ENCODE assay signal across 1 cellular context in genomic region chr22:41589260-41589600, GRCh38.
TF ChIP-seq lines count a peak whose summit lies in the region.

No MANE protein-coding gene starts in this region.

TF ChIP-seq in endothelial cell of umbilical vein, 7 proteins besides CTCF, POLR2A, EP300 and RAD21:
- TF ChIP-seq POLR2AphosphoS5 (IDR thresholded peaks at IDR 0.05; ENCODE audit: insufficient read depth, low read depth, low read length) (no peak), MYC (IDR thresholded peaks at IDR 0.05; ENCODE audit: low read depth, low read length) (no peak), JUN (IDR thresholded peaks at IDR 0.05; ENCODE audit: borderline replicate concordance, insufficient read depth, insufficient read length, low read depth) (no peak), EZH2 (IDR thresholded peaks at IDR 0.05; ENCODE audit: borderline replicate concordance, low read depth, low read length, severe bottlenecking) (no peak), FOS (IDR thresholded peaks at IDR 0.05; ENCODE audit: borderline replicate concordance, insufficient read depth, low read length) (no peak), GATA2 (IDR thresholded peaks at IDR 0.05; ENCODE audit: insufficient read depth, insufficient read length, low read depth, low read length) (no peak), MAX (IDR thresholded peaks at IDR 0.05; ENCODE audit: insufficient read depth, insufficient read length) (no peak)
